2 cellular contexts compared by ENCODE assay signal in genomic region chr9:33080534-33080933, GRCh38.
TF ChIP-seq lines count a peak whose summit lies in the region.

No MANE protein-coding gene starts in this region.

TF ChIP-seq in IMR-90, 13 proteins besides CTCF, POLR2A, EP300 and RAD21:
- TF ChIP-seq ELK1 (IDR thresholded peaks at IDR 0.05; ENCODE audit: borderline replicate concordance, low read depth, low read length): no peak
- TF ChIP-seq MAZ (IDR thresholded peaks at IDR 0.05; ENCODE audit: borderline replicate concordance, low read depth, low read length): no peak
- no peak for TF ChIP-seq NFE2L2 (IDR thresholded peaks at IDR 0.05; ENCODE audit: low read depth, low read length)
- no peak for TF ChIP-seq BHLHE40 (IDR thresholded peaks at IDR 0.05; ENCODE audit: low read depth, low read length)
- TF ChIP-seq CHD1 (IDR thresholded peaks at IDR 0.05; ENCODE audit: low read depth, low read length): no peak
- no peak for TF ChIP-seq RFX5 (IDR thresholded peaks at IDR 0.05; ENCODE audit: low read depth, low read length)
- TF ChIP-seq MXI1 (IDR thresholded peaks at IDR 0.05; ENCODE audit: borderline replicate concordance, low read depth, low read length): no peak
- TF ChIP-seq USF2 (IDR thresholded peaks at IDR 0.05; ENCODE audit: low read depth, low read length): no peak
- no peak for TF ChIP-seq MAFK (IDR thresholded peaks at IDR 0.05; ENCODE audit: low read depth, low read length)
- no peak for TF ChIP-seq SMC3 (IDR thresholded peaks at IDR 0.05; ENCODE audit: low read depth, low read length)

TF ChIP-seq in K562, 482 proteins besides CTCF, POLR2A, EP300 and RAD21:
- no peak for TF ChIP-seq RAD51 (IDR thresholded peaks at IDR 0.05; ENCODE audit: borderline replicate concordance, low read depth)
- no peak for TF ChIP-seq JUND (IDR thresholded peaks at IDR 0.05; ENCODE audit: borderline replicate concordance, low read depth, low read length)
- TF ChIP-seq JUND (tag; IDR thresholded peaks at IDR 0.05; ENCODE audit: borderline replicate concordance, low read depth, low read length): no peak
